In genomic region chr1:121207328-121207727, GRCh38 we compare ENCODE assay signal across 1 cellular context. TPM values are rescaled to one million over a fixed set of nuclear protein-coding genes. Genes with fewer than 3 reads are reported as not detected.
"Had no signal": no experiment of that assay in that cellular context is flagged by ENCODE, and none has a peak within 500 bp of the region (broad histone marks: within the 10 kb centered on the region; RNA-seq: fewer than 3 reads in every experiment).

No MANE protein-coding gene starts in this region.

RNA-seq across cellular contexts. Expression of gene FAM72B, which starts 23.2 kb away (rescaled TPM):
- total RNA-seq: gastrocnemius medialis had no signal
